11 cellular contexts compared by ENCODE assay signal in the genomic region with DNA sequence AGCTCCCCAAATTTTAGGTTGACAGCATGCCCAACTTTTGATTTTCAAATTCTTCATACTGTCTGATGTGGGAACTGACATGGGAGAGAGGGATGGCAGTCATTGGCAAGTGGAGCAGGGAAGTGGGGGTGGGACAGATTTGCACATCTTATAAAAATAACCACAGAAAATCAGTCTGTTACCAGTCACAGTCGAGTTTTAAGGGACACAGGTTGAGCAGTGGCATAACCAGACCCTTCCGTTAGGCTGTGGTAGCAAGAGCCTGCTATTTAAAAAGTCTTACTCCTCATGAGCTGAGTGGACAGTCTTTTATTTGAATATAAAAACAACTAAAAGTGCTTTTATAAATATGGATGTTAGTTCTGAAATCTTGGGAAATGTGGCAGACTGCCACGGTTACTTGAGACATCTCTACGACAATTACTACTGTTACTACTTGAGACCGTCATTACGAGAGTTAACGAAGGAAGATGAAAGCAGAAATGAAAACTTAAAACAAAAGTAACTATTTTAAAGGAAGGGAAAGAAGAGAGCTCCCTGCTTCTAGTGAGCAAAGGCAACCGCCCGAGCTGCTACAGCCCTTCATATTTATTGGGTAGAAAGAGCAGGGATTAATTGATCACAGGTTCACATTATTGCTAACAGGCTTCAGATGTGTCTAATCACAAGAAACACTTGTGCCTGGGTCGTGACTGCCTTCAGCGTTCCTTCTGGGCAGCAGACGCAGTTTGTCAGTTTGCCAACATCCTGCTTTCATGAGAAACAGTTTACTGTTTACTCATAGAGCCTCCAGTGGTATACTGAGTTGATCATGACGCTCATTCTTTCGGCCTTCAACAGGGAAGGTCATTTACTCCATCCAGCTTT.
DNase-seq lines count a peak whose midpoint lies in the region; ATAC-seq lines count a peak whose summit lies in the region.
"Had no signal": no experiment of that assay in that cellular context is flagged by ENCODE, and none has a peak within 500 bp of the region (broad histone marks: within the 10 kb centered on the region; RNA-seq: fewer than 3 reads in every experiment).

No MANE protein-coding gene starts in this region.

- H3K9me3 ChIP-seq in BLaER1, result no peaks in the 10 kb centered on the region; the same call in 1 of the 2 replicates
- peaks cover 0 to 2% of the 10 kb centered on the region in 2 donors for H3K9me3 ChIP-seq in duodenal mucosa (ENCODE audit: control insufficient read depth in 1 of 2, low read length in 2 of 2)
- H3K9me3 ChIP-seq: right lobe of liver, vagina had no signal

- H3K36me3 ChIP-seq in BLaER1 (peaks cover 18% of the 10 kb centered on the region; the same call in 1 of the 2 replicates), duodenal mucosa (ENCODE audit: control insufficient read depth in 1 of 2, insufficient read depth in 2 of 2, low read length in 2 of 2) (no peaks in the 10 kb centered on the region), H7 (replicated peaks; ENCODE audit: control insufficient read depth, insufficient read depth, low read length) (no peaks in the 10 kb centered on the region)
- H3K36me3 ChIP-seq: right lobe of liver, vagina had no signal

- H3K4me1 ChIP-seq in BLaER1 (peaks cover 95% of the 10 kb centered on the region), duodenal mucosa (ENCODE audit: control insufficient read depth in 1 of 2, insufficient read depth in 2 of 2, low read length in 2 of 2) (no peaks in the 10 kb centered on the region)
- H3K4me1 ChIP-seq: vagina had no signal

- ATAC-seq in GM19438 (IDR thresholded peaks at IDR 0.05; ENCODE audit: low read depth, unreplicated experiment) (peak; percentile 67), HG03108 (IDR thresholded peaks at IDR 0.05; ENCODE audit: unreplicated experiment) (peak; percentile 54)
- ATAC-seq: right lobe of liver had no signal

- H3K27me3 ChIP-seq in BLaER1 (no peaks in the 10 kb centered on the region), duodenal mucosa (ENCODE audit: control insufficient read depth in 1 of 2, insufficient read depth in 2 of 2, low read length in 2 of 2) (no peaks in the 10 kb centered on the region), H7 (ENCODE audit: control insufficient read depth, insufficient read depth, low read length) (no peaks in the 10 kb centered on the region)
- H3K27me3 ChIP-seq: right lobe of liver, vagina had no signal

- 0 out of 2 replicates have a peak overlapping the region, but pooled peaks have one; percentile 35 for H3K4me3 ChIP-seq in BLaER1
- H3K4me3 ChIP-seq in duodenal mucosa (ENCODE audit: low read depth in 1 of 2, low read length in 2 of 2), result no peak overlapping the region
- H3K4me3 ChIP-seq in H7 (ENCODE audit: insufficient read depth, low read depth, low read length), result no peak overlapping the region
- H3K4me3 ChIP-seq: right lobe of liver, vagina had no signal

- H3K27ac ChIP-seq in BLaER1 (peak overlapping the region; percentile 86), duodenal mucosa (ENCODE audit: low read depth, low read length) (peak overlapping the region; percentile 41)
- H3K27ac ChIP-seq: vagina had no signal

- H4K20me1 ChIP-seq in BLaER1, result no peaks in the 10 kb centered on the region

- H3K9ac ChIP-seq in BLaER1 (peak overlapping the region; percentile 54), duodenal mucosa (ENCODE audit: low read depth in 1 of 2, low read length in 2 of 2) (no peak overlapping the region)

- DNase-seq in T1000 (lab: John Stamatoyannopoulos, UW) (no peak), H7 (no peak), DMS153 (lab: John Stamatoyannopoulos, UW) (no peak)
- no peak for DNase-seq in activated naive CD4-positive, alpha-beta T cell (lab: John Stamatoyannopoulos, UW)
- DNase-seq: activated naive CD8-positive, alpha-beta T cell treated with anti-CD3 and anti-CD28 coated beads, Interleukin-2, amount 10 ng/mL, durations not matched to agents 7 days and 5 days; right lobe of liver had no signal

- peak overlapping the region; percentile 78 for H3K4me2 ChIP-seq in BLaER1
